19 cellular contexts compared by ENCODE assay signal in genomic region chr1:38662141-38662540, GRCh38.
"Had no signal": no experiment of that assay in that cellular context is flagged by ENCODE, and none has a peak within 500 bp of the region (broad histone marks: within the 10 kb centered on the region; RNA-seq: fewer than 3 reads in every experiment).

No MANE protein-coding gene starts in this region.

- DNase-seq: cortex of kidney; effector CD8-positive, alpha-beta T cell; gastrocnemius medialis; glutamatergic neuron; kidney glomerular epithelial cell; mammary epithelial cell; natural killer cell; pancreas; retina; right lobe of liver; stimulated activated CD4-positive, alpha-beta T cell treated with anti-CD3 and anti-CD28 coated beads, Interleukin-4, amount 100 ng/mL, for 1 hour; stimulated activated CD8-positive, alpha-beta memory T cell treated with anti-CD3 and anti-CD28 coated beads, Interleukin-4, amount 100 ng/mL, for 48 hours; stimulated activated naive CD8-positive, alpha-beta T cell treated with anti-CD3 and anti-CD28 coated beads, Interleukin-15, Interleukin-2, amounts not matched to agents 100 U/mL and 50 U/mL, for 24 hours; tibial artery; upper lobe of left lung; uterus had no signal

- H3K36me3 ChIP-seq: gastrocnemius medialis, pancreas, prostate gland, right lobe of liver, tibial artery, upper lobe of left lung, uterus had no signal

- H3K4me2 ChIP-seq: hepatocyte had no signal

- H3K4me1 ChIP-seq: gastrocnemius medialis, pancreas, prostate gland, right lobe of liver, tibial artery, upper lobe of left lung, uterus had no signal

- H2AFZ ChIP-seq: hepatocyte had no signal

- H3K27ac ChIP-seq: dorsolateral prefrontal cortex, gastrocnemius medialis, hepatocyte, pancreas, prostate gland, right lobe of liver, tibial artery, upper lobe of left lung, uterus had no signal

- H3K9me3 ChIP-seq: gastrocnemius medialis, pancreas, prostate gland, right lobe of liver, uterus had no signal

- H3K4me3 ChIP-seq: dorsolateral prefrontal cortex, gastrocnemius medialis, hepatocyte, pancreas, prostate gland, right lobe of liver, tibial artery, upper lobe of left lung, uterus had no signal

- H3K27me3 ChIP-seq: pancreas, right lobe of liver, upper lobe of left lung, uterus had no signal
